Comparison of ENCODE assay signal across 11 cellular contexts in genomic region chr1:159960721-159961381, GRCh38. TPM values are rescaled to one million over a fixed set of nuclear protein-coding genes. Genes with fewer than 3 reads are reported as not detected.
A peak's percentile ranks its signal among the peaks of the same experiment; 100 is the strongest.
DNase-seq lines count a peak whose midpoint lies in the region; ATAC-seq, FAIRE-seq and TF ChIP-seq lines count a peak whose summit lies in the region.
"Had no signal": no experiment of that assay in that cellular context is flagged by ENCODE, and none has a peak within 500 bp of the region (broad histone marks: within the 10 kb centered on the region; RNA-seq: fewer than 3 reads in every experiment).

No MANE protein-coding gene starts in this region.

- H3K9me3 ChIP-seq in astrocyte (ENCODE audit: insufficient read depth, low read depth, low read length) (no peaks in the 10 kb centered on the region), left ventricle myocardium inferior (replicated peaks) (no peaks in the 10 kb centered on the region), stomach (no peaks in the 10 kb centered on the region), SJCRH30 (replicated peaks) (no peaks in the 10 kb centered on the region)

- peaks cover 6% of the 10 kb centered on the region for H3K4me1 Mint-ChIP-seq in astrocyte (ENCODE audit: low read depth, unreplicated experiment)

- peaks cover 10% of the 10 kb centered on the region for H3K27me3 Mint-ChIP-seq in astrocyte (ENCODE audit: low read depth, unreplicated experiment)

- WGBS in stomach, 5 donors: 17 to 27% (median 24%) methylated on average over 5 of the region's 5 CpGs

- no peak for TF ChIP-seq EP300 in stomach (IDR thresholded peaks at IDR 0.05)

- H3K4me3 Mint-ChIP-seq in astrocyte (ENCODE audit: unreplicated experiment): no peak overlapping the region

- TF ChIP-seq POLR2A in stomach (IDR thresholded peaks at IDR 0.05) (no peak), GM18505 (IDR thresholded peaks at IDR 0.05; ENCODE audit: borderline replicate concordance, extremely low read depth, insufficient read depth, insufficient read length) (no peak), GM12891 (IDR thresholded peaks at IDR 0.05; ENCODE audit: low read depth, low read length) (no peak)

- ATAC-seq in GM18505 (IDR thresholded peaks at IDR 0.05; ENCODE audit: unreplicated experiment): no peak

- DNase-seq in H4 (ENCODE audit: low spot score) (peak; percentile 60), astrocyte (ENCODE audit: low read depth) (peak; percentile 86), left ventricle myocardium inferior (peak; percentile 33), stomach (peak; percentile 72), OCI-M1 (lab: John Stamatoyannopoulos, UW) (no peak), SJCRH30 (no peak), GM12891 (ENCODE audit: insufficient read length, low spot score) (no peak)
- DNase-seq: NCI-H1436 treated with DMSO at 0.1 percent for 48 hours had no signal

- H2AFZ ChIP-seq in astrocyte (ENCODE audit: low read depth, low read length): no peak overlapping the region

- intact Hi-C loops in left ventricle myocardium inferior (cut with micrococcal nuclease): no loop called here
- intact Hi-C loops in stomach (cut with DNase I; ENCODE audit: low total_unique reads): no loop called here

- H3K27ac ChIP-seq in astrocyte (ENCODE audit: low read depth, low read length): no peak overlapping the region
- H3K27ac ChIP-seq in left ventricle myocardium inferior (replicated peaks): no peak overlapping the region
- H3K27ac ChIP-seq in stomach: peak overlapping the region; percentile 72 to 80 (median 77)
- no peak overlapping the region for H3K27ac ChIP-seq in SJCRH30

- FAIRE-seq in astrocyte (lab: Jason Lieb, UNC) (peak; percentile 17), GM12891 (lab: Jason Lieb, UNC) (no peak)

- no peaks in the 10 kb centered on the region for H3K79me2 ChIP-seq in astrocyte (ENCODE audit: insufficient read depth, low read length)

- no peak overlapping the region for H3K9ac ChIP-seq in astrocyte (ENCODE audit: low read length)

- H3K9me3 Mint-ChIP-seq in astrocyte (ENCODE audit: unreplicated experiment): peaks cover 4% of the 10 kb centered on the region

- no peaks in the 10 kb centered on the region for H3K36me3 ChIP-seq in astrocyte (ENCODE audit: insufficient read depth, low read length)
- H3K36me3 ChIP-seq in left ventricle myocardium inferior: no peaks in the 10 kb centered on the region
- H3K36me3 ChIP-seq in stomach: no peaks in the 10 kb centered on the region
- H3K36me3 ChIP-seq in SJCRH30: no peaks in the 10 kb centered on the region

- H3K4me2 ChIP-seq in astrocyte (ENCODE audit: low read length): no peak overlapping the region

- no peak overlapping the region for H3K27ac Mint-ChIP-seq in astrocyte (ENCODE audit: unreplicated experiment)

- H4K20me1 ChIP-seq in astrocyte (ENCODE audit: insufficient read depth, low read length): no peaks in the 10 kb centered on the region

- H3K4me3 ChIP-seq in astrocyte (ENCODE audit: insufficient read depth, low read depth, low read length) (no peak overlapping the region), left ventricle myocardium inferior (peak overlapping the region; percentile 32), stomach (peak overlapping the region; percentile 5 to 34 (median 26)), SJCRH30 (no peak overlapping the region)

- TF ChIP-seq CTCF in astrocyte (IDR thresholded peaks at IDR 0.05; ENCODE audit: insufficient read depth, low read depth, low read length) (no peak), left ventricle myocardium inferior (IDR thresholded peaks at IDR 0.05; ENCODE audit: borderline replicate concordance) (no peak), stomach (IDR thresholded peaks at IDR 0.05) (no peak)

- H3K27me3 ChIP-seq in astrocyte (ENCODE audit: insufficient read depth, low read length) (peaks cover 3% of the 10 kb centered on the region), left ventricle myocardium inferior (ENCODE audit: low read depth) (peaks cover 15% of the 10 kb centered on the region), stomach (no peaks in the 10 kb centered on the region), SJCRH30 (no peaks in the 10 kb centered on the region; the same call in 1 of the 2 replicates)

- no peaks in the 10 kb centered on the region for H3K36me3 Mint-ChIP-seq in astrocyte (ENCODE audit: low read depth, unreplicated experiment)

- no peaks in the 10 kb centered on the region for H3K4me1 ChIP-seq in astrocyte (ENCODE audit: insufficient read depth, low read length)
- no peaks in the 10 kb centered on the region for H3K4me1 ChIP-seq in left ventricle myocardium inferior
- H3K4me1 ChIP-seq in stomach: peaks cover 0 to 9% (median 8%) of the 10 kb centered on the region in 4 donors
- H3K4me1 ChIP-seq in SJCRH30: no peaks in the 10 kb centered on the region

TF ChIP-seq in GM12891, 5 proteins besides CTCF, POLR2A, EP300 and RAD21:
- TF ChIP-seq TAF1 (IDR thresholded peaks at IDR 0.05; ENCODE audit: low read depth, low read length): no peak
TF ChIP-seq in GM12891: peak in this region for 0.

RNA-seq across cellular contexts. Expression of gene SLAMF9, which starts 6.8 kb away (rescaled TPM):
- 2.2 TPM in 1 of 2 replicates, not detected in the other for total RNA-seq in H4 (2014; rRNA removed; shearing (Covaris generic))
- total RNA-seq in astrocyte (0.43 TPM in 1 of 2 replicates, not detected in the other), left ventricle myocardium inferior (not detected), stomach (not detected)
- polyA plus RNA-seq in stomach: under 1 TPM in 1 of 3 donors, not detected in 2; 0.87 TPM
- total RNA-seq in SJCRH30 (2014; rRNA removed; shearing (Covaris generic)): not detected in 2 replicates
- not detected for polyA plus RNA-seq in GM12891 (2012; ENCODE audit: low read depth, missing spikeins)
- total RNA-seq: activated CD8-positive, alpha-beta memory T cell treated with anti-CD3 and anti-CD28 coated beads for 36 hours; cerebellum had no signal

RNA-seq across cellular contexts. Expression of gene IGSF9, which starts 15.4 kb away (rescaled TPM):
- 0.47 and 0.52 TPM in 2 replicates for total RNA-seq in H4 (2014; rRNA removed; shearing (Covaris generic))
- total RNA-seq in astrocyte: 0.89 and 2.1 TPM in 2 replicates
- 0.25 TPM for total RNA-seq in left ventricle myocardium inferior
- 10 to 100 TPM in 3 of 5 donors, 1 to 10 TPM in 2; 4.9 to 36.2 (median 15.6) TPM for total RNA-seq in stomach
- 1 to 10 TPM; 2.0 to 8.2 (median 7.3) TPM for polyA plus RNA-seq in stomach
- 0.06 and 0.08 TPM in 2 replicates for total RNA-seq in SJCRH30 (2014; rRNA removed; shearing (Covaris generic))
- polyA plus RNA-seq in GM12891 (2012; ENCODE audit: low read depth, missing spikeins): 0.05 TPM

RNA-seq across cellular contexts. Expression of gene TAGLN2, which starts 35.5 kb away (rescaled TPM):
- total RNA-seq in H4 (2014; rRNA removed; shearing (Covaris generic)): 444 and 497 TPM in 2 replicates
- total RNA-seq in astrocyte (614 and 688 TPM in 2 replicates), left ventricle myocardium inferior (110 TPM), stomach (100 to 1,000 TPM in 4 of 5 donors, 10 to 100 TPM in 1; 49.0 to 445 (median 239) TPM)
- polyA plus RNA-seq in stomach: 1,000 to 10,000 TPM in 1 of 3 donors, 100 to 1,000 TPM in 2; 306 to 1,290 (median 583) TPM
- total RNA-seq in SJCRH30 (2014; rRNA removed; shearing (Covaris generic)): 82.6 and 85.4 TPM in 2 replicates
- 378 TPM for polyA plus RNA-seq in GM12891 (2012; ENCODE audit: low read depth, missing spikeins)

Comparison
In these comparisons a context has a peak if more than half of its experiments do, and no peak if none do; other contexts are left out.
1. DNase-seq: peak in H4 (single experiment), astrocyte (single experiment), left ventricle myocardium inferior (single experiment) and stomach (single experiment); none in OCI-M1 (single experiment), SJCRH30 (0 of 2) and GM12891 (single experiment).
2. H3K27ac ChIP-seq: peak in stomach (5 of 5); none in astrocyte (single experiment), left ventricle myocardium inferior (single experiment) and SJCRH30 (single experiment).
3. H3K4me3 ChIP-seq: peak in left ventricle myocardium inferior (single experiment) and stomach (4 of 4); none in astrocyte (single experiment) and SJCRH30 (single experiment).